In the genomic region with DNA sequence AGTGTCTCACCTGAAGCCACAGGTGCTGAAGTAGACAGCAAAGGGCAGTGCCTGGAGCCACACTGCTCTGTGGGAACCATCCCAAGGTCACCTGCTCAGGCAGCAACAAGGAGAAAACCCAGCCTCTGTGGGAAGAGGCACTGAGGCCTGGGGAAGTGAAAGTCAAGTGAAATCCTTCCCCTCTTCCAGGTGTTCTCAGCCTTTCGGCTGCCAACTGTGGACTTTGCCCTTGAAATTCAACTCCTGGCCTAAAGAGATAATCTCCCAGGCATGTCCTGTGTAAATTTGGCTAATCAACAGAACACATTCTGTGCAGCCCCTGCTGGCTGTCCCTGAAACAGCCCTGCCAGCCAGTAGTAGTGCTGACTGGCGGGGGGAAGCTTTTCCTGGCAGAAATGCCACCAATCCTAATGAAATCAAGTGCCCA, we compare ENCODE assay signal across 11 cellular contexts.
DNase-seq lines count a peak whose midpoint lies in the region; ATAC-seq and TF ChIP-seq lines count a peak whose summit lies in the region.
"Had no signal": no experiment of that assay in that cellular context is flagged by ENCODE, and none has a peak within 500 bp of the region (broad histone marks: within the 10 kb centered on the region; RNA-seq: fewer than 3 reads in every experiment).

No MANE protein-coding gene starts in this region.

- no peak for ATAC-seq in GM18909 (IDR thresholded peaks at IDR 0.05; ENCODE audit: poor library complexity, unreplicated experiment)
- ATAC-seq: T-cell had no signal

- DNase-seq in G401 (ENCODE audit: low spot score) (peak; percentile 38), NCI-H526 treated with DMSO at 0.1 percent for 48 hours (lab: John Stamatoyannopoulos, UW) (peak; percentile 90), esophagus squamous epithelium (lab: John Stamatoyannopoulos, UW) (no peak), neural crest cell (ENCODE audit: low read depth, low spot score) (no peak), lower leg skin (ENCODE audit: low spot score in 2 of 2) (no peak)
- DNase-seq in stimulated activated CD4-positive, alpha-beta T cell treated with anti-CD3 and anti-CD28 coated beads, Interleukin-4, amount 100 ng/mL, for 24 hours = no peak
- no peak for DNase-seq in activated CD4-positive, alpha-beta T cell treated with anti-CD3 and anti-CD28 coated beads, Interleukin-2, amount 10 ng/mL, durations not matched to agents 7 days and 5 days
- DNase-seq: GOT3, T-cell had no signal

- POLR2A ChIA-PET in activated CD4-positive, alpha-beta T cell treated with anti-CD3 and anti-CD28 coated beads, Interleukin-2, amount 10 ng/mL, durations not matched to agents 7 days and 5 days (lab: Charles Lee) = no interaction called here

- in situ Hi-C loops in G401 (cut with HindIII; ENCODE audit: low sequenced_read_pairs) = no loop called here

- H3K36me3 Mint-ChIP-seq in neural crest cell (ENCODE audit: low read depth) = peaks cover 16% of the 10 kb centered on the region
- no peaks in the 10 kb centered on the region for H3K36me3 Mint-ChIP-seq in activated CD4-positive, alpha-beta T cell treated with anti-CD3 and anti-CD28 coated beads, Interleukin-2, amount 10 ng/mL, durations not matched to agents 7 days and 5 days (ENCODE audit: low read depth)
- H3K36me3 Mint-ChIP-seq: T-cell had no signal

- no peaks in the 10 kb centered on the region for H3K4me1 Mint-ChIP-seq in neural crest cell
- peaks cover 2% of the 10 kb centered on the region for H3K4me1 Mint-ChIP-seq in activated CD4-positive, alpha-beta T cell treated with anti-CD3 and anti-CD28 coated beads, Interleukin-2, amount 10 ng/mL, durations not matched to agents 7 days and 5 days
- H3K4me1 Mint-ChIP-seq: T-cell had no signal

- H3K27me3 Mint-ChIP-seq in neural crest cell (ENCODE audit: low read depth) = no peaks in the 10 kb centered on the region
- H3K27me3 Mint-ChIP-seq in activated CD4-positive, alpha-beta T cell treated with anti-CD3 and anti-CD28 coated beads, Interleukin-2, amount 10 ng/mL, durations not matched to agents 7 days and 5 days = peaks cover 26% of the 10 kb centered on the region

- CTCF ChIA-PET in activated CD4-positive, alpha-beta T cell treated with anti-CD3 and anti-CD28 coated beads, Interleukin-2, amount 10 ng/mL, durations not matched to agents 7 days and 5 days (lab: Charles Lee) = no interaction called here

- no peak overlapping the region for H3K4me3 Mint-ChIP-seq in neural crest cell
- no peak overlapping the region for H3K4me3 Mint-ChIP-seq in activated CD4-positive, alpha-beta T cell treated with anti-CD3 and anti-CD28 coated beads, Interleukin-2, amount 10 ng/mL, durations not matched to agents 7 days and 5 days
- H3K4me3 Mint-ChIP-seq: T-cell had no signal

- peaks cover 0 to 14% (median 0%) of the 10 kb centered on the region in 3 donors for H3K36me3 ChIP-seq in esophagus squamous epithelium

- WGBS in esophagus squamous epithelium, 2 donors = 60 to 83% methylated on average over 1 to 2 of the region's 2 CpGs
- 87 to 94% methylated on average over 2 of the region's 2 CpGs for WGBS in lower leg skin, 2 donors

- intact Hi-C loops in esophagus squamous epithelium (cut with DNase I) = no loop called here
- intact Hi-C loops in lower leg skin (cut with DNase I; ENCODE audit: low total_unique reads) = no loop called here

- H3K9me3 ChIP-seq in esophagus squamous epithelium = no peaks in the 10 kb centered on the region

- H3K27ac ChIP-seq in esophagus squamous epithelium = peak overlapping the region in 3 of 4 donors; percentile 18 to 63 (median 36)

- TF ChIP-seq CTCF in esophagus squamous epithelium (IDR thresholded peaks at IDR 0.05) (peak in 5 of 6 experiments; percentile 12 to 50 (median 40)), neural crest cell (conservative IDR thresholded peaks at IDR 0.05) (peak; percentile 50), lower leg skin (IDR thresholded peaks at IDR 0.05) (no peak)

- H3K9me3 Mint-ChIP-seq in neural crest cell = no peaks in the 10 kb centered on the region
- H3K9me3 Mint-ChIP-seq in activated CD4-positive, alpha-beta T cell treated with anti-CD3 and anti-CD28 coated beads, Interleukin-2, amount 10 ng/mL, durations not matched to agents 7 days and 5 days = no peaks in the 10 kb centered on the region
- H3K9me3 Mint-ChIP-seq: T-cell had no signal

- H3K4me3 ChIP-seq in esophagus squamous epithelium (no peak overlapping the region), lower leg skin (ENCODE audit: low read depth, poor library complexity, severe bottlenecking) (no peak overlapping the region)
- H3K4me3 ChIP-seq: smooth muscle cell had no signal

- no peak overlapping the region for H3K27ac Mint-ChIP-seq in neural crest cell (ENCODE audit: unreplicated experiment)
- H3K27ac Mint-ChIP-seq in activated CD4-positive, alpha-beta T cell treated with anti-CD3 and anti-CD28 coated beads, Interleukin-2, amount 10 ng/mL, durations not matched to agents 7 days and 5 days = no peak overlapping the region
- H3K27ac Mint-ChIP-seq: T-cell had no signal

- H3K4me1 ChIP-seq in esophagus squamous epithelium = peaks cover 0 to 58% (median 10%) of the 10 kb centered on the region in 3 donors

- no peak for TF ChIP-seq POLR2A in esophagus squamous epithelium (IDR thresholded peaks at IDR 0.05)
- no peak for TF ChIP-seq POLR2A in lower leg skin (IDR thresholded peaks at IDR 0.05)

- no peaks in the 10 kb centered on the region for H3K27me3 ChIP-seq in esophagus squamous epithelium

Comparison
In these comparisons a context has a peak if more than half of its experiments do, and no peak if none do; other contexts are left out.
1. DNase-seq: peak in G401 (single experiment) and NCI-H526 treated with DMSO at 0.1 percent for 48 hours (single experiment); none in esophagus squamous epithelium (single experiment), neural crest cell (single experiment), stimulated activated CD4-positive, alpha-beta T cell treated with anti-CD3 and anti-CD28 coated beads, Interleukin-4, amount 100 ng/mL, for 24 hours (single experiment), activated CD4-positive, alpha-beta T cell treated with anti-CD3 and anti-CD28 coated beads, Interleukin-2, amount 10 ng/mL, durations not matched to agents 7 days and 5 days (single experiment) and lower leg skin (0 of 2).
2. CTCF ChIP-seq: peak in esophagus squamous epithelium (5 of 6) and neural crest cell (single experiment); none in lower leg skin (0 of 3).